In genomic region chr12:6914246-6914947, GRCh38 we compare ENCODE assay signal across 8 cellular contexts. TPM values are rescaled to one million over a fixed set of nuclear protein-coding genes. Genes with fewer than 3 reads are reported as not detected.
DNase-seq lines count a peak whose midpoint lies in the region; ATAC-seq and TF ChIP-seq lines count a peak whose summit lies in the region.

TSS of gene ENO2 (plus strand) at chr12:6914580. CDS start at chr12:6915833, 1,253 bp downstream.

- H3K27ac ChIP-seq in skeletal muscle tissue (ENCODE audit: low read depth, low read length), result peak within 1 kb of the TSS; percentile 64

- no peaks in the 10 kb centered on the region for H3K27me3 ChIP-seq in MG63
- peaks cover 12 to 27% (median 23%) of the 10 kb centered on the region in 3 donors for H3K27me3 ChIP-seq in skeletal muscle tissue (ENCODE audit: control insufficient read depth in 3 of 3, insufficient read depth in 3 of 3, low read length in 3 of 3)

- no peaks in the 10 kb centered on the region for H3K9me3 ChIP-seq in MG63
- H3K9me3 ChIP-seq in iPS-18c (ENCODE audit: control insufficient read depth, insufficient read depth, low read length), result no peaks in the 10 kb centered on the region
- no peaks in the 10 kb centered on the region for H3K9me3 ChIP-seq in skeletal muscle tissue (ENCODE audit: control insufficient read depth in 3 of 3, low read length in 3 of 3)

- peaks cover 4% of the 10 kb centered on the region; the same call in 1 of the 2 replicates for H3K36me3 ChIP-seq in MG63
- H3K36me3 ChIP-seq in skeletal muscle tissue (ENCODE audit: control insufficient read depth in 3 of 3, insufficient read depth in 3 of 3, low read length in 3 of 3), result peaks cover 0 to 2% (median 0%) of the 10 kb centered on the region in 3 donors

- H3K4me1 Mint-ChIP-seq in brain, result peaks cover 53% of the 10 kb centered on the region

- peak within 1 kb of the TSS; percentile 91 to 100 (median 96) for H3K27ac Mint-ChIP-seq in brain

- peak; percentile 70 for ATAC-seq in GM21576 (IDR thresholded peaks at IDR 0.05; ENCODE audit: unreplicated experiment)

- peaks cover 3% of the 10 kb centered on the region for H3K27me3 Mint-ChIP-seq in brain

- peak within 1 kb of the TSS; percentile 5 to 76 (median 64) for H3K9ac ChIP-seq in skeletal muscle tissue (ENCODE audit: low read depth in 1 of 3, low read length in 3 of 3)

- peaks cover 0 to 3% (median 0%) of the 10 kb centered on the region in 5 experiments for H3K9me3 Mint-ChIP-seq in brain

- TF ChIP-seq CTCF in brain (conservative IDR thresholded peaks at IDR 0.05), result no peak

- H3K4me3 ChIP-seq in MG63, result peak within 1 kb of the TSS; percentile 73
- H3K4me3 ChIP-seq in iPS-18c (ENCODE audit: insufficient read depth, low read depth, low read length), result peak within 1 kb of the TSS; percentile 74
- peak within 1 kb of the TSS; percentile 70 to 73 (median 71) for H3K4me3 ChIP-seq in skeletal muscle tissue (ENCODE audit: low read length in 3 of 3)

- H3K4me3 Mint-ChIP-seq in brain, result peak within 1 kb of the TSS; percentile 91 to 97 (median 95)

- peaks cover 42% of the 10 kb centered on the region for H3K36me3 Mint-ChIP-seq in brain

- peaks cover 9 to 14% (median 13%) of the 10 kb centered on the region in 3 donors for H3K4me1 ChIP-seq in skeletal muscle tissue (ENCODE audit: control insufficient read depth in 3 of 3, insufficient read depth in 3 of 3, low read length in 3 of 3)

- DNase-seq in D341Med (ENCODE audit: low spot score) (peak; percentile 86), MG63 (peak; percentile 84), UCSD-AML1 (lab: John Stamatoyannopoulos, UW; ENCODE audit: unreplicated experiment) (peak; percentile 33), SKM-1 treated with dmso at 0.1 percent for 144 hours (lab: John Stamatoyannopoulos, UW; ENCODE audit: unreplicated experiment) (no peak)

RNA-seq across cellular contexts. Expression of gene ENO2, which starts in this region (rescaled TPM):
- total RNA-seq in MG63 (2014; rRNA removed; shearing (Covaris generic); ENCODE audit: low replicate concordance), result 5.6 and 11.9 TPM in 2 replicates
- 553 TPM for polyA plus RNA-seq in brain (ENCODE audit: insufficient read depth, low read depth, low replicate concordance)
- total RNA-seq in skeletal muscle tissue, result 2.6 TPM
